Comparison of ENCODE assay signal across 35 cellular contexts in genomic region chr14:97513891-97514290, GRCh38.
"Had no signal": no experiment of that assay in that cellular context is flagged by ENCODE, and none has a peak within 500 bp of the region (broad histone marks: within the 10 kb centered on the region; RNA-seq: fewer than 3 reads in every experiment).

No MANE protein-coding gene starts in this region.

- H3K4me3 ChIP-seq: MG63 had no signal

- DNase-seq: Karpas-422, Kasumi-1, MG63, MM.1S, MV-4-11, NCI-H1048, NCI-H1092, NCI-H1092 treated with DMSO at 0.1 percent for 48 hours, NCI-H1105, NCI-H1105 treated with DMSO at 0.1 percent for 48 hours, NCI-H1417, NCI-H1417 treated with DMSO at 0.1 percent for 48 hours, NCI-H1436, NCI-H1436 treated with DMSO at 0.1 percent for 48 hours, NCI-H146, NCI-H1694, NCI-H1694 treated with DMSO at 0.1 percent for 48 hours, NCI-H187, NCI-H187 treated with DMSO at 0.1 percent for 48 hours, NCI-H1930, NCI-H2029, NCI-H2081, NCI-H2081 treated with DMSO at 0.1 percent for 48 hours, NCI-H2107, NCI-H2171, NCI-H2171 treated with DMSO at 0.1 percent for 48 hours, NCI-H2227 treated with DMSO at 0.1 percent for 48 hours, NCI-H226, NCI-H345, NCI-H446, NCI-H446 treated with DMSO at 0.1 percent for 48 hours, NCI-H510A, NCI-H510A treated with DMSO at 0.1 percent for 48 hours, NCI-H524 had no signal

- H3K27ac ChIP-seq: KMS-11 had no signal

- H3K27me3 ChIP-seq: MG63 had no signal

- H3K9me3 ChIP-seq: MG63 had no signal

- H3K36me3 ChIP-seq: MG63 had no signal

- H3K9ac ChIP-seq: KMS-11 had no signal
